8 cellular contexts compared by ENCODE assay signal in genomic region chr19:18558202-18558555, GRCh38. TPM values are rescaled to one million over a fixed set of nuclear protein-coding genes. Genes with fewer than 3 reads are reported as not detected.
DNase-seq lines count a peak whose midpoint lies in the region; ATAC-seq, FAIRE-seq and TF ChIP-seq lines count a peak whose summit lies in the region.

No MANE protein-coding gene starts in this region.

- peak overlapping the region; percentile 96 for H3K27ac ChIP-seq in right atrium auricular region
- H3K27ac ChIP-seq in small intestine (ENCODE audit: low read depth in 1 of 2, low read length in 1 of 2) = peak overlapping the region; percentile 81 to 91

- peaks cover 13% of the 10 kb centered on the region for H3K36me3 ChIP-seq in HAP-1 (replicated peaks)
- peaks cover 6% of the 10 kb centered on the region for H3K36me3 ChIP-seq in right atrium auricular region
- H3K36me3 ChIP-seq in small intestine (ENCODE audit: control insufficient read depth in 2 of 2, insufficient read depth in 2 of 2, low read length in 2 of 2) = peaks cover 0 to 7% of the 10 kb centered on the region in 2 donors

- intact Hi-C loops in activated B cell treated with CpG ODN at 0.5 μM for 24 hours (cut with micrococcal nuclease) = no loop called here

- H3K4me1 ChIP-seq in HAP-1 (no peaks in the 10 kb centered on the region), right atrium auricular region (peaks cover 0 to 21% of the 10 kb centered on the region in 2 donors), small intestine (ENCODE audit: control insufficient read depth in 2 of 2, insufficient read depth in 1 of 2, low read depth in 1 of 2, low read length in 1 of 2) (peaks cover 3% of the 10 kb centered on the region in 2 donors)

- 3% methylated on average over 11 of the region's 11 CpGs for WGBS in small intestine, 3 donors

- H3K4me3 Mint-ChIP-seq in activated B cell treated with CpG ODN at 0.5 μM for 24 hours = peak overlapping the region; percentile 87

- peak overlapping the region; percentile 73 for H3K4me3 ChIP-seq in HAP-1
- peak overlapping the region; percentile 78 to 83 for H3K4me3 ChIP-seq in right atrium auricular region
- H3K4me3 ChIP-seq in small intestine (ENCODE audit: low read depth in 1 of 2, low read length in 2 of 2) = peak overlapping the region; percentile 70 to 79

- H3K9me3 ChIP-seq in HAP-1 = no peaks in the 10 kb centered on the region
- H3K9me3 ChIP-seq in right atrium auricular region = no peaks in the 10 kb centered on the region
- H3K9me3 ChIP-seq in small intestine (ENCODE audit: control insufficient read depth, low read depth) = no peaks in the 10 kb centered on the region

- H3K36me3 Mint-ChIP-seq in activated B cell treated with CpG ODN at 0.5 μM for 24 hours (ENCODE audit: low read depth) = peaks cover 23% of the 10 kb centered on the region

- H3K27me3 Mint-ChIP-seq in activated B cell treated with CpG ODN at 0.5 μM for 24 hours = no peaks in the 10 kb centered on the region

- no peaks in the 10 kb centered on the region for H3K9me3 Mint-ChIP-seq in activated B cell treated with CpG ODN at 0.5 μM for 24 hours

- ATAC-seq in activated B cell treated with CpG ODN at 0.5 μM for 24 hours (ENCODE audit: low read depth) (no peak), HG03135 (IDR thresholded peaks at IDR 0.05; ENCODE audit: unreplicated experiment) (no peak), GM19324 (IDR thresholded peaks at IDR 0.05; ENCODE audit: low FRiP score, unreplicated experiment) (no peak), HG03139 (IDR thresholded peaks at IDR 0.05; ENCODE audit: unreplicated experiment) (no peak)

- H3K27ac Mint-ChIP-seq in activated B cell treated with CpG ODN at 0.5 μM for 24 hours = peak overlapping the region; percentile 87

- POLR2A ChIA-PET in activated B cell treated with CpG ODN at 0.5 μM for 24 hours (lab: Charles Lee) = interaction anchor here (0.6 to 5.0 kb wide), 23 partner anchors 8 to 813 kb away, joined by 3 to 88 read pairs (median 6); partner anchors contain the start of genes COPE, DDX49, ELL and FKBP8

- H3K27me3 ChIP-seq in HAP-1 (ENCODE audit: low read depth) = no peaks in the 10 kb centered on the region
- H3K27me3 ChIP-seq in right atrium auricular region = no peaks in the 10 kb centered on the region
- H3K27me3 ChIP-seq in small intestine (ENCODE audit: control insufficient read depth in 2 of 2, insufficient read depth in 2 of 2, low read length in 2 of 2) = no peaks in the 10 kb centered on the region

- DNase-seq in HAP-1 (ENCODE audit: low spot score in 2 of 2) = no peak
- no peak for DNase-seq in activated B cell treated with CpG ODN at 0.5 μM for 24 hours
- no peak for DNase-seq in right atrium auricular region (ENCODE audit: low spot score)
- no peak for DNase-seq in small intestine
- no peak for DNase-seq in activated effector memory CD4-positive, alpha-beta T cell treated with anti-CD3 and anti-CD28 coated beads, Interleukin-2, amount 50 U/mL, for 16 hours

- in situ Hi-C loops in HAP-1 (cut with MboI; ENCODE audit: low sequenced_read_pairs) = no loop called here

- CTCF ChIA-PET in activated B cell treated with CpG ODN at 0.5 μM for 24 hours (lab: Charles Lee) = interaction anchor here (1.4 to 1.9 kb wide), 4 partner anchors 14 to 361 kb away, joined by 3 to 10 read pairs (median 3); partner anchors contain the start of genes COPE and DDX49

- peaks cover 25% of the 10 kb centered on the region for H3K4me1 Mint-ChIP-seq in activated B cell treated with CpG ODN at 0.5 μM for 24 hours

- TF ChIP-seq CTCF in activated B cell treated with CpG ODN at 0.5 μM for 24 hours (IDR thresholded peaks at IDR 0.05) = no peak
- TF ChIP-seq CTCF in right atrium auricular region (IDR thresholded peaks at IDR 0.05) = no peak

- no peak for FAIRE-seq in small intestine (lab: Jason Lieb, UNC)

RNA-seq across cellular contexts. Expression of gene KXD1, which starts 0.5 kb away (rescaled TPM):
- 82.2 and 88.8 TPM in 2 replicates for total RNA-seq in activated B cell treated with CpG ODN at 0.5 μM for 24 hours
- total RNA-seq in right atrium auricular region = 100 to 1,000 TPM in 1 of 2 donors, 10 to 100 TPM in 1; 60.7 to 114 TPM
- polyA plus RNA-seq in small intestine = 10 to 100 TPM; 72.3 to 81.3 (median 78.1) TPM

RNA-seq across cellular contexts. Expression of gene UBA52, which starts 13.5 kb away (rescaled TPM):
- total RNA-seq in activated B cell treated with CpG ODN at 0.5 μM for 24 hours = 1,962 and 2,164 TPM in 2 replicates
- 100 to 1,000 TPM; 272 to 543 TPM for total RNA-seq in right atrium auricular region
- 1,000 to 10,000 TPM in 2 of 3 donors, 100 to 1,000 TPM in 1; 741 to 1,139 (median 1,049) TPM for polyA plus RNA-seq in small intestine

RNA-seq across cellular contexts. Expression of gene FKBP8, which starts 14.8 kb away (rescaled TPM):
- 133 and 140 TPM in 2 replicates for total RNA-seq in activated B cell treated with CpG ODN at 0.5 μM for 24 hours
- 100 to 1,000 TPM; 192 to 345 TPM for total RNA-seq in right atrium auricular region
- 100 to 1,000 TPM; 175 to 189 (median 185) TPM for polyA plus RNA-seq in small intestine

RNA-seq across cellular contexts. Expression of gene REX1BD, which starts 30.4 kb away (rescaled TPM):
- total RNA-seq in activated B cell treated with CpG ODN at 0.5 μM for 24 hours = 83.7 and 85.9 TPM in 2 replicates
- total RNA-seq in right atrium auricular region = 100 to 1,000 TPM; 119 to 171 TPM
- polyA plus RNA-seq in small intestine = 100 to 1,000 TPM in 1 of 3 donors, 10 to 100 TPM in 2; 59.9 to 102 (median 71.8) TPM

RNA-seq across cellular contexts. Expression of gene ELL, which starts 36.3 kb away (rescaled TPM):
- 29.0 and 32.6 TPM in 2 replicates for total RNA-seq in activated B cell treated with CpG ODN at 0.5 μM for 24 hours
- total RNA-seq in right atrium auricular region = 10 to 100 TPM; 12.4 to 17.5 TPM
- polyA plus RNA-seq in small intestine = 10 to 100 TPM in 1 of 3 donors, 1 to 10 TPM in 2; 8.6 to 11.4 (median 9.5) TPM
